19 cellular contexts compared by ENCODE assay signal in genomic region chr13:50798923-50799322, GRCh38. TPM values are rescaled to one million over a fixed set of nuclear protein-coding genes. Genes with fewer than 3 reads are reported as not detected.
DNase-seq lines count a peak whose midpoint lies in the region; ATAC-seq and TF ChIP-seq lines count a peak whose summit lies in the region.
"Had no signal": no experiment of that assay in that cellular context is flagged by ENCODE, and none has a peak within 500 bp of the region (broad histone marks: within the 10 kb centered on the region; RNA-seq: fewer than 3 reads in every experiment).

No MANE protein-coding gene starts in this region.

- H3K4me3 ChIP-seq in astrocyte of the spinal cord (ENCODE audit: low read depth, low read length) = no peak overlapping the region
- H3K4me3 ChIP-seq in trophoblast cell (ENCODE audit: low read depth, low read length) = no peak overlapping the region
- H3K4me3 ChIP-seq: body of pancreas, gastrocnemius medialis, prostate gland had no signal

- no peak overlapping the region for H4K12ac ChIP-seq in trophoblast cell (ENCODE audit: low read depth, low read length)

- H3K4me3 Mint-ChIP-seq in naive B cell = peak overlapping the region in 5 of 8 donors; percentile 30 to 54 (median 47)
- H3K4me3 Mint-ChIP-seq: activated CD8-positive, alpha-beta T cell treated with anti-CD3 and anti-CD28 coated beads, Interleukin-2, amount 10 ng/mL, durations not matched to agents 7 days and 5 days; CD4-positive, CD25-positive, alpha-beta regulatory T cell had no signal

- H2BK120ac ChIP-seq in trophoblast cell (ENCODE audit: insufficient read depth, low read length, poor library complexity) = no peak overlapping the region

- H3K14ac ChIP-seq in trophoblast cell (ENCODE audit: low read length) = no peak overlapping the region

- H3K9ac ChIP-seq in trophoblast cell (ENCODE audit: low read length) = no peak overlapping the region
- H3K9ac ChIP-seq: KMS-11 had no signal

- no peak for TF ChIP-seq CTCF in astrocyte of the spinal cord (IDR thresholded peaks at IDR 0.05; ENCODE audit: low read depth, low read length)

- no peak overlapping the region for H3K4me2 ChIP-seq in trophoblast cell (ENCODE audit: low read length)
- H3K4me2 ChIP-seq: KMS-11 had no signal

- no peak overlapping the region for H4K8ac ChIP-seq in trophoblast cell (ENCODE audit: low read depth, low read length)

- no peak overlapping the region for H3K4ac ChIP-seq in trophoblast cell (ENCODE audit: low read depth, low read length)

- no peak overlapping the region for H2AFZ ChIP-seq in trophoblast cell (ENCODE audit: insufficient read depth, low read length, poor library complexity)

- H2AK5ac ChIP-seq in trophoblast cell (ENCODE audit: low read length) = no peak overlapping the region

- in situ Hi-C loops in astrocyte of the spinal cord (cut with HindIII; ENCODE audit: low sequenced_read_pairs) = no loop called here

- ATAC-seq in naive B cell (ENCODE audit: low read depth in 2 of 2) = no peak
- ATAC-seq: activated CD8-positive, alpha-beta T cell treated with anti-CD3 and anti-CD28 coated beads, Interleukin-2, amount 10 ng/mL, durations not matched to agents 7 days and 5 days; body of pancreas; gastrocnemius medialis had no signal

- no peaks in the 10 kb centered on the region for H3K36me3 ChIP-seq in trophoblast cell (ENCODE audit: control insufficient read depth in 1 of 2, insufficient read depth in 2 of 2, low read length in 2 of 2)
- H3K36me3 ChIP-seq: gastrocnemius medialis, prostate gland had no signal

- peaks cover 0 to 7% of the 10 kb centered on the region in 2 donors for H3K36me3 Mint-ChIP-seq in naive B cell
- H3K36me3 Mint-ChIP-seq: CD4-positive, CD25-positive, alpha-beta regulatory T cell had no signal

- no peaks in the 10 kb centered on the region for H3K79me1 ChIP-seq in trophoblast cell (ENCODE audit: low read length)

- peak overlapping the region; percentile 23 to 98 (median 78) for H3K27ac Mint-ChIP-seq in naive B cell
- H3K27ac Mint-ChIP-seq: activated CD8-positive, alpha-beta T cell treated with anti-CD3 and anti-CD28 coated beads, Interleukin-2, amount 10 ng/mL, durations not matched to agents 7 days and 5 days had no signal

- H3K9me3 Mint-ChIP-seq in naive B cell = peaks cover 0 to 6% (median 0%) of the 10 kb centered on the region in 7 donors
- H3K9me3 Mint-ChIP-seq: CD4-positive, CD25-positive, alpha-beta regulatory T cell had no signal

- WGBS in trophoblast cell (ENCODE audit: extremely low coverage, insufficient coverage, insufficient read length) = no CpG with 5 or more reads among the region's 2 CpGs

- H3K27me3 Mint-ChIP-seq in naive B cell = no peaks in the 10 kb centered on the region
- H3K27me3 Mint-ChIP-seq: CD4-positive, CD25-positive, alpha-beta regulatory T cell had no signal

- H3K79me2 ChIP-seq in trophoblast cell (ENCODE audit: control insufficient read depth, insufficient read depth, low read length, poor library complexity) = no peaks in the 10 kb centered on the region

- H3K9me3 ChIP-seq in trophoblast cell (ENCODE audit: insufficient read depth, low read depth, low read length) = no peaks in the 10 kb centered on the region
- H3K9me3 ChIP-seq: body of pancreas, gastrocnemius medialis, prostate gland had no signal

- H3K4me1 ChIP-seq in trophoblast cell (ENCODE audit: control insufficient read depth in 1 of 2, insufficient read depth in 2 of 2, low read length in 2 of 2) = no peaks in the 10 kb centered on the region
- H3K4me1 ChIP-seq: prostate gland had no signal

- peaks cover 47 to 57% (median 56%) of the 10 kb centered on the region in 3 donors for H3K4me1 Mint-ChIP-seq in naive B cell

- no peak overlapping the region for H3K27ac ChIP-seq in trophoblast cell (ENCODE audit: low read depth, low read length)
- H3K27ac ChIP-seq: body of pancreas, gastrocnemius medialis, KMS-11, prostate gland had no signal

- H2BK12ac ChIP-seq in trophoblast cell (ENCODE audit: low read length) = no peak overlapping the region

- no peak overlapping the region for H2BK5ac ChIP-seq in trophoblast cell (ENCODE audit: low read depth, low read length, poor library complexity)

- H3K18ac ChIP-seq in trophoblast cell (ENCODE audit: low read length) = no peak overlapping the region

- DNase-seq in EH (ENCODE audit: low read depth) (peak; percentile 18), MV-4-11 (lab: John Stamatoyannopoulos, UW) (peak; percentile 6), astrocyte of the spinal cord (ENCODE audit: low read depth, low spot score) (peak; percentile 61), naive B cell (no peak), amygdala (lab: John Stamatoyannopoulos, UW) (no peak), inferior parietal cortex (ENCODE audit: extremely low spot score) (no peak), trophoblast cell (no peak), NCI-H128 (lab: John Stamatoyannopoulos, UW; ENCODE audit: unreplicated experiment) (no peak)
- DNase-seq: activated CD8-positive, alpha-beta T cell treated with anti-CD3 and anti-CD28 coated beads, Interleukin-2, amount 10 ng/mL, durations not matched to agents 7 days and 5 days; body of pancreas; CD4-positive, CD25-positive, alpha-beta regulatory T cell; effector CD8-positive, alpha-beta T cell; gastrocnemius medialis; GF-D8; GOT3; NCI-H2029 treated with DMSO at 0.1 percent for 48 hours; NCI-H526 treated with DMSO at 0.1 percent for 48 hours had no signal

- H4K91ac ChIP-seq in trophoblast cell (ENCODE audit: low read depth, low read length) = no peak overlapping the region

- no peaks in the 10 kb centered on the region for H3K27me3 ChIP-seq in trophoblast cell (ENCODE audit: insufficient read depth, low read length)
- H3K27me3 ChIP-seq: body of pancreas, gastrocnemius medialis had no signal

- no peak overlapping the region for H3K23ac ChIP-seq in trophoblast cell (ENCODE audit: low read length)

RNA-seq across cellular contexts. Expression of gene DLEU7, which starts 44.6 kb away (rescaled TPM):
- under 1 TPM in 1 of 6 donors, not detected in 5; 0.36 TPM for polyA plus RNA-seq in naive B cell (ENCODE audit: low read depth in 6 of 6)
- polyA plus RNA-seq in trophoblast cell (2013) = not detected in 2 replicates

Comparison
In these comparisons a context has a peak if more than half of its experiments do, and no peak if none do; other contexts are left out.
1. DNase-seq: peak in EH (single experiment), MV-4-11 (single experiment) and astrocyte of the spinal cord (single experiment); none in naive B cell (single experiment), amygdala (0 of 56), inferior parietal cortex (single experiment), trophoblast cell (0 of 2) and NCI-H128 (single experiment).